In the genomic region with DNA sequence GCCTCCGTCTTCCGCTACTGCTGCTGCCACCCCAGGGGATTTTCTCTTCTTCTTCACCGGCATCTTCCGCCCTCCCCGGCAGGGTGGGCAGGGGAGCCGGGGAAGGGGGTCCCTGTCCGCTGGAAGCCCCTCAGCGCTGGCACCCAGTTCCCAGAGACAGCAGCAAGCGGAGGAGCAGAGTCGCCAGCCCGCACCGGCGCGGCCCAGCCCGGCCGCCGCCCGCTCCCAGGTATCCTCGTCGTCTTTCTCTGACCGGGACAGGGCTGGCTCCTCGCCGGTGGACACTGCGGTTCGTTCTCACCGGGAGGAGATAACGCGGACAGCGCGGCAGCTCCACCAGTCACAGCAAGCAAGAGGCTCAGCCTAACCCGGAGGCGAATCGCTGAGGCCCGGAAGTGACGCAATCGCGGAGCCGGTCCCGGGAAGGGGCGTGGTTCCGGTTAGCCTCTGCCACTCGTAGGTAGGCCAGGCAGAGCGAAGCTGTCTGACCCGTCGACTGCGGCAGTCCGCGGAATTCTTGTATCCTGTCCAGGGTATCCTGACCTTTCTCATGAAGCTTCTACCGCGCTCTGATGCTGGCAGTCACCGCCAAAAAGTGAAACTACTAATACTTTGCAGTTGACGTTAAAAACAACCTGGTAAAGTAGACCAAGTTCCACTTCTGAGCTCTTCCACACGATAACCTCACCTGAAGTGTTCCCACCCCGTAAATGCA, we compare ENCODE assay signal across 8 cellular contexts. TPM values are rescaled to one million over a fixed set of nuclear protein-coding genes. Genes with fewer than 3 reads are reported as not detected.
DNase-seq lines count a peak whose midpoint lies in the region; ATAC-seq and TF ChIP-seq lines count a peak whose summit lies in the region.

A gene (minus strand): TSS at position 351 of the 715 bp plus-strand sequence. CDS start 288 bp downstream, at position 63.

- intact Hi-C loops in left lung (cut with DNase I), result no loop called here

- no peak for TF ChIP-seq CTCF in C4-2B (conservative IDR thresholded peaks at IDR 0.05)
- no peak for TF ChIP-seq CTCF in left lung (IDR thresholded peaks at IDR 0.05)

- H3K36me3 ChIP-seq in left lung, result peaks cover 0 to 6% of the 10 kb centered on the region in 2 donors

- H3K4me1 ChIP-seq in left lung, result peaks cover 11 to 30% of the 10 kb centered on the region in 2 donors

- H3K4me3 ChIP-seq in left lung, result peak within 1 kb of the TSS; percentile 91 to 97

- H3K27ac ChIP-seq in C4-2B, result peak within 1 kb of the TSS; percentile 96
- peak within 1 kb of the TSS; percentile 82 to 85 for H3K27ac ChIP-seq in left lung

- H3K27me3 ChIP-seq in left lung, result peaks cover 0 to 37% of the 10 kb centered on the region in 2 donors

- ATAC-seq in GM19395 (IDR thresholded peaks at IDR 0.05; ENCODE audit: unreplicated experiment) (peak; percentile 99), HG03565 (IDR thresholded peaks at IDR 0.05; ENCODE audit: unreplicated experiment) (peak; percentile 99), left lung (peak; percentile 99)

- H3K9me3 ChIP-seq in left lung, result no peaks in the 10 kb centered on the region

- DNase-seq in NCI-H774 (lab: John Stamatoyannopoulos, UW) (peak; percentile 95), dermis blood vessel endothelial cell (peak; percentile 96), left lung (peak; percentile 98 to 99)
- DNase-seq in activated CD4-positive, alpha-beta T cell treated with anti-CD3 and anti-CD28 coated beads, Interleukin-2, amount 50 U/mL, for 4 hours, result peak; percentile 94
- DNase-seq in stimulated activated CD4-positive, alpha-beta T cell treated with anti-CD3 and anti-CD28 coated beads, Interleukin-2, amount 100 ng/mL, for 48 hours, result peak; percentile 93

RNA-seq across cellular contexts. Expression of the gene that starts here (rescaled TPM):
- total RNA-seq in dermis blood vessel endothelial cell, result 44.9 and 52.9 TPM in 2 replicates
- 10 to 100 TPM; 23.8 to 23.9 TPM for total RNA-seq in left lung

Comparison
In these comparisons a context has a peak if more than half of its experiments do, and no peak if none do; other contexts are left out.
1. Peak in every context shown above with its lines: DNase-seq, ATAC-seq, H3K4me3 ChIP-seq and H3K27ac ChIP-seq.